8 cellular contexts compared by ENCODE assay signal in the genomic region with DNA sequence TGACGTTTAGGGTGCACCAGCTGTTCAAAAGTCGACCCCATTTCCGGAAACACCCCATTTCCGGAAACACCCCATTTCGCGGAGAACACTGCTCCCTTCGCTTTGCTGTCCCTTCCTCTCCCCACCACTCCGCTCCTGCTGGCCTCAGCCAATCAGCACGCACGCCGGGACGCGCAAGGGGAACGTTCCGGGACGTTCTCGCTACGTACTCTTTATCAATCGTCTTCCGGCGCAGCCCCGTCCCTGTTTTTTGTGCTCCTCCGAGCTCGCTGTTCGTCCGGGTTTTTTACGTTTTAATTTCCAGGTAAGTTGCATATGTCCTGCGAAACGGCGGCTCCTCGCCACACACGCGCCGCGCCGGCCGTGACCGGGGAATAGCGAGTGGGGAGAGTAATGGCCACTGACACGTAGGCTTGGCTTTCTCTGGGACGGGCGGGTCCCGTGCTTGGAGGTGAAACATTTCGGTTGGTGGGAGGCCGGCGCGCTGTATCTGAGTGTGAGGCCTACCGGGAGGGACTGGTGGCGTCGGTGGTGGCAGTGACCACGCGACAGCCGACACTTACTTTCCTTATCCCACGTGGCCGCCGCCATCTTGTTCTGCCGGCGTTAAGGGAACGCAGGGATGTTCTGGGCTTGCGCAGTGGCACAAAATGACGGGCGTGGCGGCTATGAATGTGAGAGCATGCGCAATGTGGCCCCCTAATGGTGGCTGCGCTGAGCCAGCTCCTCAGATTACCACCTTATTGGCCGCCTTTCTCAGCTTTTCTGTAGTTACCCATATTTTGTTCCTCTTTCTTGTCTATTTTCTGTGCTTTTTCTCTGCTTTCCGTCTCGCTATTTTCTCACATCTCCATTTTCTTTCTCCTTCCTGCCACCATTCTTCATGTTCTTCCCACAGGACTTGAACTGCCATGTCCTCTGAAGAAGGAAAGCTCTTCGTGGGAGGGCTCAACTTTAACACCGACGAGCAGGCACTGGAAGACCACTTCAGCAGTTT. TPM values are rescaled to one million over a fixed set of nuclear protein-coding genes. Genes with fewer than 3 reads are reported as not detected.
DNase-seq lines count a peak whose midpoint lies in the region; ATAC-seq and TF ChIP-seq lines count a peak whose summit lies in the region.

Gene RBM3 (plus strand): TSS at position 215 of the 997 bp plus-strand sequence. CDS start 697 bp downstream, at position 912.

- no peaks in the 10 kb centered on the region for H3K27me3 ChIP-seq in fibroblast of lung (ENCODE audit: control insufficient read depth, insufficient read depth, low read length)

- H3K4me2 ChIP-seq in fibroblast of lung (ENCODE audit: extremely low read depth, insufficient read depth, low read length) = peak within 1 kb of the TSS; percentile 90

- DNase-seq in ELR (ENCODE audit: low read depth) (peak; percentile 92), GOT3 (lab: John Stamatoyannopoulos, UW) (peak; percentile 65), LoVo (ENCODE audit: low spot score) (peak; percentile 85), RWPE1 (ENCODE audit: low spot score) (peak; percentile 89), fibroblast of lung (ENCODE audit: low read depth in 2 of 2) (peak; percentile 91 to 95)
- DNase-seq in naive thymus-derived CD8-positive, alpha-beta T cell = peak; percentile 80 to 97 (median 92)
- DNase-seq in stimulated activated naive B cell treated with anti-CD40 and anti-IgM and Interleukin-4, amounts not matched to agents 10 μg/mL and 1 μg/mL and 100 μg/mL, for 72 hours = peak; percentile 90

- H3K27me3 Mint-ChIP-seq in activated T-helper 17 cell treated with anti-CD3 and anti-CD28 coated beads, Interleukin-2, amount 50 U/mL, for 72 hours = no peaks in the 10 kb centered on the region
- no peaks in the 10 kb centered on the region for H3K27me3 Mint-ChIP-seq in naive thymus-derived CD8-positive, alpha-beta T cell
- no peaks in the 10 kb centered on the region for H3K27me3 Mint-ChIP-seq in stimulated activated naive B cell treated with anti-CD40 and anti-IgM and Interleukin-4, amounts not matched to agents 10 μg/mL and 1 μg/mL and 100 μg/mL, for 72 hours

- peak; percentile 33 for TF ChIP-seq CTCF in RWPE1 (conservative IDR thresholded peaks at IDR 0.05; ENCODE audit: low read depth)
- TF ChIP-seq CTCF in fibroblast of lung (conservative IDR thresholded peaks at IDR 0.05 in 1 of 2, IDR thresholded peaks at IDR 0.05 in 1 of 2; ENCODE audit: low read depth in 1 of 2, low read length in 2 of 2) = peak; percentile 28 to 41

- H3K27ac ChIP-seq in RWPE1 (peak within 1 kb of the TSS; percentile 89), fibroblast of lung (ENCODE audit: insufficient read depth, low read length) (peak within 1 kb of the TSS; percentile 99)

- ATAC-seq in activated T-helper 17 cell treated with anti-CD3 and anti-CD28 coated beads, Interleukin-2, amount 50 U/mL, for 72 hours (replicated peaks) = peak; percentile 91
- ATAC-seq in naive thymus-derived CD8-positive, alpha-beta T cell = peak; percentile 95
- peak; percentile 88 to 94 for ATAC-seq in stimulated activated naive B cell treated with anti-CD40 and anti-IgM and Interleukin-4, amounts not matched to agents 10 μg/mL and 1 μg/mL and 100 μg/mL, for 72 hours (replicated peaks)

- peak within 1 kb of the TSS; percentile 98 for H3K4me3 Mint-ChIP-seq in activated T-helper 17 cell treated with anti-CD3 and anti-CD28 coated beads, Interleukin-2, amount 50 U/mL, for 72 hours
- H3K4me3 Mint-ChIP-seq in naive thymus-derived CD8-positive, alpha-beta T cell = peak within 1 kb of the TSS; percentile 95 to 99 (median 98)
- peak within 1 kb of the TSS; percentile 86 to 90 for H3K4me3 Mint-ChIP-seq in stimulated activated naive B cell treated with anti-CD40 and anti-IgM and Interleukin-4, amounts not matched to agents 10 μg/mL and 1 μg/mL and 100 μg/mL, for 72 hours

- no peaks in the 10 kb centered on the region for H4K20me1 ChIP-seq in fibroblast of lung (ENCODE audit: control insufficient read depth, extremely low read depth, insufficient read depth, low read length)

- H3K36me3 Mint-ChIP-seq in activated T-helper 17 cell treated with anti-CD3 and anti-CD28 coated beads, Interleukin-2, amount 50 U/mL, for 72 hours (ENCODE audit: low read depth) = peaks cover 59% of the 10 kb centered on the region
- peaks cover 0 to 41% (median 3%) of the 10 kb centered on the region in 3 donors for H3K36me3 Mint-ChIP-seq in naive thymus-derived CD8-positive, alpha-beta T cell
- peaks cover 23 to 43% of the 10 kb centered on the region in 2 donors for H3K36me3 Mint-ChIP-seq in stimulated activated naive B cell treated with anti-CD40 and anti-IgM and Interleukin-4, amounts not matched to agents 10 μg/mL and 1 μg/mL and 100 μg/mL, for 72 hours

- CTCF ChIA-PET in RWPE1 (lab: Yijun Ruan, JAX) = interaction anchor here (0.9 kb wide), 1 partner anchor 35 kb away, joined by 6 read pairs; the partner anchor contains the start of gene TBC1D25

- H2AFZ ChIP-seq in fibroblast of lung (ENCODE audit: low read length) = peak within 1 kb of the TSS; percentile 54

- no peaks in the 10 kb centered on the region for H3K9me3 Mint-ChIP-seq in activated T-helper 17 cell treated with anti-CD3 and anti-CD28 coated beads, Interleukin-2, amount 50 U/mL, for 72 hours
- peaks cover 0 to 4% (median 0%) of the 10 kb centered on the region in 9 donors for H3K9me3 Mint-ChIP-seq in naive thymus-derived CD8-positive, alpha-beta T cell
- no peaks in the 10 kb centered on the region for H3K9me3 Mint-ChIP-seq in stimulated activated naive B cell treated with anti-CD40 and anti-IgM and Interleukin-4, amounts not matched to agents 10 μg/mL and 1 μg/mL and 100 μg/mL, for 72 hours

- peaks cover 2% of the 10 kb centered on the region for H3K4me1 ChIP-seq in fibroblast of lung (ENCODE audit: control insufficient read depth, extremely low read depth, insufficient read depth, low read length)

- H3K36me3 ChIP-seq in fibroblast of lung (ENCODE audit: control insufficient read depth, insufficient read depth, low read length) = peaks cover 13% of the 10 kb centered on the region

- H3K79me2 ChIP-seq in fibroblast of lung (ENCODE audit: control insufficient read depth, insufficient read depth, low read length) = peaks cover 25% of the 10 kb centered on the region

- peak within 1 kb of the TSS; percentile 99 for H3K27ac Mint-ChIP-seq in activated T-helper 17 cell treated with anti-CD3 and anti-CD28 coated beads, Interleukin-2, amount 50 U/mL, for 72 hours
- H3K27ac Mint-ChIP-seq in naive thymus-derived CD8-positive, alpha-beta T cell = peak within 1 kb of the TSS; percentile 98 to 100 (median 100)
- peak within 1 kb of the TSS; percentile 100 for H3K27ac Mint-ChIP-seq in stimulated activated naive B cell treated with anti-CD40 and anti-IgM and Interleukin-4, amounts not matched to agents 10 μg/mL and 1 μg/mL and 100 μg/mL, for 72 hours

- peak within 1 kb of the TSS; percentile 72 to 97 (median 78) for H3K4me3 ChIP-seq in fibroblast of lung (replicated peaks in 1 of 4; ENCODE audit: control extremely low read depth in 1 of 4, insufficient read depth in 1 of 4, low read depth in 3 of 4, low read length in 4 of 4)

- no peaks in the 10 kb centered on the region for H3K9me3 ChIP-seq in fibroblast of lung (ENCODE audit: control insufficient read depth, insufficient read depth, low read depth, low read length)

- peaks cover 11% of the 10 kb centered on the region for H3K4me1 Mint-ChIP-seq in activated T-helper 17 cell treated with anti-CD3 and anti-CD28 coated beads, Interleukin-2, amount 50 U/mL, for 72 hours
- peaks cover 4 to 31% (median 23%) of the 10 kb centered on the region in 4 donors for H3K4me1 Mint-ChIP-seq in naive thymus-derived CD8-positive, alpha-beta T cell
- peaks cover 4 to 14% of the 10 kb centered on the region in 2 donors for H3K4me1 Mint-ChIP-seq in stimulated activated naive B cell treated with anti-CD40 and anti-IgM and Interleukin-4, amounts not matched to agents 10 μg/mL and 1 μg/mL and 100 μg/mL, for 72 hours

- H3K9ac ChIP-seq in fibroblast of lung (ENCODE audit: insufficient read depth, low read length) = peak within 1 kb of the TSS; percentile 100

- POLR2A ChIA-PET in RWPE1 (lab: Yijun Ruan, JAX; ENCODE audit: low non-redundant PET) = interaction anchor here (1.0 to 1.4 kb wide), 2 partner anchors 24 to 35 kb away, joined by 3 to 4 read pairs; partner anchors contain the start of gene TBC1D25
- POLR2A ChIA-PET in naive thymus-derived CD8-positive, alpha-beta T cell (lab: Charles Lee) = interaction anchor here (0.8 to 2.2 kb wide), 24 partner anchors 9 to 492 kb away, joined by 3 to 44 read pairs (median 4); partner anchors contain the start of genes EBP, GRIPAP1, HDAC6 and OTUD5

RNA-seq across cellular contexts. Expression of gene RBM3, which starts in this region (rescaled TPM):
- 100 to 1,000 TPM; 176 to 335 TPM for total RNA-seq in activated T-helper 17 cell treated with anti-CD3 and anti-CD28 coated beads, Interleukin-2, amount 50 U/mL, for 72 hours
- 39.8 and 52.7 TPM in 2 replicates for total RNA-seq in fibroblast of lung
- 422 and 464 TPM in 2 replicates for polyA plus RNA-seq in fibroblast of lung
- 522 and 622 TPM in 2 replicates for polyA plus RNA-seq in fibroblast of lung (2012)
- 174 and 232 TPM in 2 replicates for polyA minus RNA-seq in fibroblast of lung (ENCODE audit: low replicate concordance)
- total RNA-seq in naive thymus-derived CD8-positive, alpha-beta T cell = 100 to 1,000 TPM; 204 to 209 TPM
- 100 to 1,000 TPM; 206 to 235 (median 235) TPM for polyA plus RNA-seq in naive thymus-derived CD8-positive, alpha-beta T cell

Comparison
In these comparisons a context has a peak if more than half of its experiments do, and no peak if none do; other contexts are left out.
1. Peak in every context shown above with its lines: DNase-seq, ATAC-seq, H3K4me3 ChIP-seq and H3K27ac ChIP-seq.